ENCODE assay signal across 23 cellular contexts in genomic region chr15:93231994-93232393, GRCh38.
"Had no signal": no experiment of that assay in that cellular context is flagged by ENCODE, and none has a peak within 500 bp of the region (broad histone marks: within the 10 kb centered on the region; RNA-seq: fewer than 3 reads in every experiment).

No MANE protein-coding gene starts in this region.

- H2AFZ ChIP-seq: neural progenitor cell, parathyroid adenoma had no signal

- H3K9me3 Mint-ChIP-seq: memory B cell; natural killer cell treated with Interleukin-12 subunit alpha and Interleukin-12 subunit beta and Interleukin-15 and Interleukin-18, amount 100 ng/mL, for 72 hours; stimulated activated effector memory CD8-positive, alpha-beta T cell treated with anti-CD3 and anti-CD28 coated beads, Interleukin-12 subunit alpha, Interleukin-12 subunit beta, amount 100 ng/mL, for 72 hours had no signal

- H3K4me3 Mint-ChIP-seq: memory B cell; mesothelial cell of epicardium; natural killer cell treated with Interleukin-12 subunit alpha and Interleukin-12 subunit beta and Interleukin-15 and Interleukin-18, amount 100 ng/mL, for 72 hours; neural progenitor cell; stimulated activated effector memory CD8-positive, alpha-beta T cell treated with anti-CD3 and anti-CD28 coated beads, Interleukin-12 subunit alpha, Interleukin-12 subunit beta, amount 100 ng/mL, for 72 hours; type B pancreatic cell had no signal

- H3K27me3 Mint-ChIP-seq: type B pancreatic cell had no signal

- H3K36me3 ChIP-seq: heart right ventricle, left ventricle myocardium inferior, lower lobe of right lung, neural progenitor cell, right lobe of liver, suprapubic skin, thyroid gland had no signal

- H3K4me2 ChIP-seq: neural progenitor cell had no signal

- H3K4me3 ChIP-seq: heart right ventricle, left ventricle myocardium inferior, lower lobe of right lung, neural progenitor cell, psoas muscle, right lobe of liver, suprapubic skin, thyroid gland had no signal

- H3K9me3 ChIP-seq: left ventricle myocardium inferior, lower lobe of right lung, psoas muscle, right lobe of liver, suprapubic skin, thyroid gland had no signal

- H3K4me1 Mint-ChIP-seq: neural progenitor cell had no signal

- ATAC-seq: heart right ventricle; lower lobe of right lung; natural killer cell treated with Interleukin-12 subunit alpha and Interleukin-12 subunit beta and Interleukin-15 and Interleukin-18, amount 100 ng/mL, for 72 hours; psoas muscle; right lobe of liver; stimulated activated naive CD8-positive, alpha-beta T cell treated with anti-CD3 and anti-CD28 coated beads, Interleukin-15, Interleukin-2, amounts not matched to agents 100 U/mL and 50 U/mL, for 24 hours had no signal

- H3K9ac ChIP-seq: neural progenitor cell, parathyroid adenoma had no signal

- H3K79me2 ChIP-seq: parathyroid adenoma had no signal

- H3K27ac ChIP-seq: heart right ventricle, left ventricle myocardium inferior, lower lobe of right lung, neural progenitor cell, parathyroid adenoma, psoas muscle, right lobe of liver, suprapubic skin, thyroid gland had no signal

- H3K27me3 ChIP-seq: neural progenitor cell, right lobe of liver, suprapubic skin, thyroid gland had no signal

- H3K27ac Mint-ChIP-seq: memory B cell; mesothelial cell of epicardium; natural killer cell treated with Interleukin-12 subunit alpha and Interleukin-12 subunit beta and Interleukin-15 and Interleukin-18, amount 100 ng/mL, for 72 hours; neural progenitor cell; stimulated activated effector memory CD8-positive, alpha-beta T cell treated with anti-CD3 and anti-CD28 coated beads, Interleukin-12 subunit alpha, Interleukin-12 subunit beta, amount 100 ng/mL, for 72 hours; type B pancreatic cell had no signal

- H3K4me1 ChIP-seq: heart right ventricle, left ventricle myocardium inferior, lower lobe of right lung, parathyroid adenoma, psoas muscle, right lobe of liver, suprapubic skin, thyroid gland had no signal

- H3K36me3 Mint-ChIP-seq: memory B cell; stimulated activated effector memory CD8-positive, alpha-beta T cell treated with anti-CD3 and anti-CD28 coated beads, Interleukin-12 subunit alpha, Interleukin-12 subunit beta, amount 100 ng/mL, for 72 hours; type B pancreatic cell had no signal

- DNase-seq: cortex of kidney; erythroblast; foreskin melanocyte; heart right ventricle; hypothalamus; left ventricle myocardium inferior; lower lobe of right lung; occipital lobe; psoas muscle; retina; right lobe of liver; stimulated activated CD4-positive, alpha-beta T cell treated with anti-CD3 and anti-CD28 coated beads, Interleukin-4, amount 100 ng/mL, for 1 hour; stimulated activated CD8-positive, alpha-beta memory T cell treated with anti-CD3 and anti-CD28 coated beads, Interleukin-4, amount 100 ng/mL, for 48 hours; stimulated activated naive CD8-positive, alpha-beta T cell treated with anti-CD3 and anti-CD28 coated beads, Interleukin-15, Interleukin-2, amounts not matched to agents 100 U/mL and 50 U/mL, for 24 hours; thyroid gland had no signal
